33 cellular contexts compared by ENCODE assay signal in genomic region chr10:116524736-116525135, GRCh38. TPM values are rescaled to one million over a fixed set of nuclear protein-coding genes. Genes with fewer than 3 reads are reported as not detected.
DNase-seq lines count a peak whose midpoint lies in the region; ATAC-seq, FAIRE-seq and TF ChIP-seq lines count a peak whose summit lies in the region.
"Had no signal": no experiment of that assay in that cellular context is flagged by ENCODE, and none has a peak within 500 bp of the region (broad histone marks: within the 10 kb centered on the region; RNA-seq: fewer than 3 reads in every experiment).

No MANE protein-coding gene starts in this region.

- no peak overlapping the region for H4K12ac ChIP-seq in trophoblast cell (ENCODE audit: low read depth, low read length)

- no peak overlapping the region for H3K27ac ChIP-seq in RWPE2 (ENCODE audit: poor library complexity, severe bottlenecking)
- no peak overlapping the region for H3K27ac ChIP-seq in trophoblast cell (ENCODE audit: low read depth, low read length)
- H3K27ac ChIP-seq: BLaER1 had no signal

- no peak overlapping the region for H4K8ac ChIP-seq in trophoblast cell (ENCODE audit: low read depth, low read length)

- no peak overlapping the region for H2BK120ac ChIP-seq in trophoblast cell (ENCODE audit: insufficient read depth, low read length, poor library complexity)

- no peaks in the 10 kb centered on the region for H3K27me3 ChIP-seq in RWPE2 (ENCODE audit: insufficient read depth, poor library complexity, severe bottlenecking)
- H3K27me3 ChIP-seq in bronchial epithelial cell (ENCODE audit: control insufficient read depth, insufficient read depth, low read length): no peaks in the 10 kb centered on the region
- no peaks in the 10 kb centered on the region for H3K27me3 ChIP-seq in trophoblast cell (ENCODE audit: insufficient read depth, low read length)
- H3K27me3 ChIP-seq: BE2C, BLaER1 had no signal

- H2AFZ ChIP-seq in trophoblast cell (ENCODE audit: insufficient read depth, low read length, poor library complexity): no peak overlapping the region

- TF ChIP-seq CTCF in RWPE2 (IDR thresholded peaks at IDR 0.05; ENCODE audit: poor library complexity, severe bottlenecking) (no peak), bronchial epithelial cell (IDR thresholded peaks at IDR 0.05; ENCODE audit: insufficient read depth, low read length, severe bottlenecking) (no peak), epithelial cell of esophagus (IDR thresholded peaks at IDR 0.05; ENCODE audit: insufficient read depth, low read depth, low read length, missing control alignments) (no peak)

- H3K9me3 ChIP-seq in RWPE2 (ENCODE audit: severe bottlenecking) (no peaks in the 10 kb centered on the region), trophoblast cell (ENCODE audit: insufficient read depth, low read depth, low read length) (no peaks in the 10 kb centered on the region)
- H3K9me3 ChIP-seq: BE2C, BLaER1 had no signal

- DNase-seq in RWPE2 (ENCODE audit: low spot score) (no peak), bronchial epithelial cell (ENCODE audit: low read depth) (peak; percentile 57), epithelial cell of esophagus (ENCODE audit: low read depth) (peak; percentile 82), trophoblast cell (peak; percentile 17 to 31), amygdala (lab: John Stamatoyannopoulos, UW) (no peak)
- DNase-seq: 8988T; ACHN; BE2C; C1 segment of cervical spinal cord; CD4-positive, alpha-beta memory T cell; CD4-positive, CD25-positive, alpha-beta regulatory T cell; CD8-positive, alpha-beta memory T cell; COR-L47; DMS 273 treated with DMSO at 0.1 percent for 48 hours; DMS153; DMS53; DMS79; DND-41; EL; GDM1 had no signal

- no peaks in the 10 kb centered on the region for H3K79me1 ChIP-seq in trophoblast cell (ENCODE audit: low read length)

- H3K14ac ChIP-seq in trophoblast cell (ENCODE audit: low read length): no peak overlapping the region

- no CpG with 5 or more reads among the region's 3 CpGs for WGBS in trophoblast cell (ENCODE audit: extremely low coverage, insufficient coverage, insufficient read length)

- no peak overlapping the region for H3K9ac ChIP-seq in trophoblast cell (ENCODE audit: low read length)
- H3K9ac ChIP-seq: BLaER1 had no signal

- no peak overlapping the region for H3K23ac ChIP-seq in trophoblast cell (ENCODE audit: low read length)

- no peak overlapping the region for H4K91ac ChIP-seq in trophoblast cell (ENCODE audit: low read depth, low read length)

- ATAC-seq in RWPE2 (ENCODE audit: low read depth): peak; percentile 62
- no peak for ATAC-seq in GM18867 (IDR thresholded peaks at IDR 0.05; ENCODE audit: unreplicated experiment)
- ATAC-seq in HG03135 (IDR thresholded peaks at IDR 0.05; ENCODE audit: unreplicated experiment): no peak
- ATAC-seq: GM12878 had no signal

- H3K4me1 ChIP-seq in RWPE2 (ENCODE audit: insufficient read depth, poor library complexity, severe bottlenecking) (peaks cover 6% of the 10 kb centered on the region), trophoblast cell (ENCODE audit: control insufficient read depth in 1 of 2, insufficient read depth in 2 of 2, low read length in 2 of 2) (no peaks in the 10 kb centered on the region)
- H3K4me1 ChIP-seq: BE2C had no signal

- H2BK12ac ChIP-seq in trophoblast cell (ENCODE audit: low read length): no peak overlapping the region

- H3K79me2 ChIP-seq in trophoblast cell (ENCODE audit: control insufficient read depth, insufficient read depth, low read length, poor library complexity): no peaks in the 10 kb centered on the region

- H2BK5ac ChIP-seq in trophoblast cell (ENCODE audit: low read depth, low read length, poor library complexity): no peak overlapping the region

- H3K4ac ChIP-seq in trophoblast cell (ENCODE audit: low read depth, low read length): no peak overlapping the region

- H3K4me2 ChIP-seq in trophoblast cell (ENCODE audit: low read length): no peak overlapping the region
- H3K4me2 ChIP-seq: BLaER1 had no signal

- FAIRE-seq in bronchial epithelial cell (lab: Jason Lieb, UNC): no peak
- FAIRE-seq: A204.1, GM12878, GM12892, GM18507, GM19239 had no signal

- H3K18ac ChIP-seq in trophoblast cell (ENCODE audit: low read length): no peak overlapping the region

- H3K36me3 ChIP-seq in RWPE2 (ENCODE audit: low read depth) (no peaks in the 10 kb centered on the region), bronchial epithelial cell (ENCODE audit: control insufficient read depth, insufficient read depth, low read length) (no peaks in the 10 kb centered on the region), trophoblast cell (ENCODE audit: control insufficient read depth in 1 of 2, insufficient read depth in 2 of 2, low read length in 2 of 2) (no peaks in the 10 kb centered on the region)
- H3K36me3 ChIP-seq: BE2C, BLaER1 had no signal

- H3K4me3 ChIP-seq in RWPE2 (ENCODE audit: severe bottlenecking) (no peak overlapping the region), bronchial epithelial cell (ENCODE audit: low read depth, low read length) (no peak overlapping the region), epithelial cell of esophagus (ENCODE audit: low read length) (peak overlapping the region; percentile 30), trophoblast cell (ENCODE audit: low read depth, low read length) (no peak overlapping the region)
- H3K4me3 ChIP-seq: BLaER1, GM12878 had no signal

- no peak overlapping the region for H2AK5ac ChIP-seq in trophoblast cell (ENCODE audit: low read length)

RNA-seq across cellular contexts. Expression of gene PNLIP, which starts 21.0 kb away (rescaled TPM):
- total RNA-seq in bronchial epithelial cell: under 0.01 TPM in 2 replicates
- polyA plus RNA-seq in trophoblast cell (2013): 0.04 and 0.06 TPM in 2 replicates
- total RNA-seq: A673; CD4-positive, alpha-beta memory T cell; CD4-positive, CD25-positive, alpha-beta regulatory T cell; CD8-positive, alpha-beta memory T cell; Daoy; G401 had no signal
- polyA plus RNA-seq: AG04450; CD14-positive monocyte; CD4-positive, alpha-beta memory T cell; CD4-positive, CD25-positive, alpha-beta regulatory T cell; CD8-positive, alpha-beta memory T cell; GM12878 had no signal

Comparison
In these comparisons a context has a peak if more than half of its experiments do, and no peak if none do; other contexts are left out.
1. DNase-seq: peak in bronchial epithelial cell (single experiment), epithelial cell of esophagus (single experiment) and trophoblast cell (2 of 2); none in RWPE2 (single experiment) and amygdala (0 of 56).